8 cellular contexts compared by ENCODE assay signal in genomic region chr2:74958277-74959105, GRCh38. TPM values are rescaled to one million over a fixed set of nuclear protein-coding genes. Genes with fewer than 3 reads are reported as not detected.
DNase-seq lines count a peak whose midpoint lies in the region; ATAC-seq and TF ChIP-seq lines count a peak whose summit lies in the region.

POLE4 (plus strand) TSS chr2:74958643; CDS start chr2:74958680, 37 bp downstream.

- TF ChIP-seq CTCF in GM12865 (IDR thresholded peaks at IDR 0.05; ENCODE audit: insufficient read depth, low read depth, low read length, missing control alignments) (no peak), SU-DHL-6 (IDR thresholded peaks at IDR 0.05; ENCODE audit: insufficient read depth, low read length, poor library complexity, severe bottlenecking) (no peak), ovary (IDR thresholded peaks at IDR 0.05) (peak in 1 of 3 donors; percentile 33)

- POLR2A ChIA-PET in activated naive CD8-positive, alpha-beta T cell treated with anti-CD3 and anti-CD28 coated beads, Interleukin-2, amount 10 ng/mL, durations not matched to agents 7 days and 5 days (lab: Charles Lee), result interaction anchor here (1.3 kb wide), 1 partner anchor 13 kb away, joined by 5 read pairs; no protein-coding TSS in a partner anchor

- H2AFZ ChIP-seq in SU-DHL-6 (ENCODE audit: low read depth, low read length, severe bottlenecking), result peak within 1 kb of the TSS; percentile 100

- peak within 1 kb of the TSS; percentile 64 for H3K9ac ChIP-seq in SU-DHL-6 (ENCODE audit: low read length)

- H3K9me2 ChIP-seq in SU-DHL-6 (replicated peaks; ENCODE audit: insufficient read depth, low read length), result no peaks in the 10 kb centered on the region

- H3K4me3 Mint-ChIP-seq in activated naive CD8-positive, alpha-beta T cell treated with anti-CD3 and anti-CD28 coated beads, Interleukin-2, amount 10 ng/mL, durations not matched to agents 7 days and 5 days, result peak within 1 kb of the TSS; percentile 81

- no peaks in the 10 kb centered on the region for H3K79me2 ChIP-seq in SU-DHL-6 (ENCODE audit: insufficient read depth, low read length)

- peak within 1 kb of the TSS; percentile 69 for H3K4me3 ChIP-seq in GM12865 (ENCODE audit: low read depth, low read length)
- H3K4me3 ChIP-seq in SU-DHL-6 (ENCODE audit: insufficient read depth, low read length, poor library complexity, severe bottlenecking), result peak within 1 kb of the TSS; percentile 70
- peak within 1 kb of the TSS; percentile 75 for H3K4me3 ChIP-seq in ovary
- peak within 1 kb of the TSS; percentile 83 for H3K4me3 ChIP-seq in thymus (ENCODE audit: low read length)

- H3K4me1 ChIP-seq in ovary (ENCODE audit: insufficient read depth), result peaks cover 3% of the 10 kb centered on the region
- peaks cover 3% of the 10 kb centered on the region for H3K4me1 ChIP-seq in thymus (ENCODE audit: control insufficient read depth, insufficient read depth, low read length)

- peaks cover 8% of the 10 kb centered on the region; the same call in 1 of the 2 replicates for H3K9me3 ChIP-seq in SU-DHL-6 (ENCODE audit: insufficient read depth, low read length)
- no peaks in the 10 kb centered on the region for H3K9me3 ChIP-seq in ovary
- no peaks in the 10 kb centered on the region for H3K9me3 ChIP-seq in thymus (ENCODE audit: control insufficient read depth)

- peak; percentile 89 for TF ChIP-seq POLR2A in ovary (IDR thresholded peaks at IDR 0.05)

- peaks cover 6% of the 10 kb centered on the region; the same call in 1 of the 2 replicates for H3F3A ChIP-seq in SU-DHL-6 (ENCODE audit: insufficient read depth)

- no peaks in the 10 kb centered on the region for H3K27me3 Mint-ChIP-seq in activated naive CD8-positive, alpha-beta T cell treated with anti-CD3 and anti-CD28 coated beads, Interleukin-2, amount 10 ng/mL, durations not matched to agents 7 days and 5 days

- DNase-seq in GM12865 (ENCODE audit: low read depth) (peak; percentile 96), NCI-H1105 treated with DMSO at 0.1 percent for 48 hours (lab: John Stamatoyannopoulos, UW) (peak; percentile 74), Right ventricle myocardium inferior (ENCODE audit: missing footprints) (peak; percentile 97), ovary (peak; percentile 92 to 96 (median 95))
- peak; percentile 96 for DNase-seq in activated naive CD8-positive, alpha-beta T cell treated with anti-CD3 and anti-CD28 coated beads, Interleukin-2, amount 10 ng/mL, durations not matched to agents 7 days and 5 days

- 0 to 1% (median 0%) methylated on average over 41 to 80 of the region's 80 CpGs for WGBS in ovary, 3 donors
- 3% methylated on average over 80 of the region's 80 CpGs for WGBS in thymus

- no peaks in the 10 kb centered on the region for H4K20me1 ChIP-seq in SU-DHL-6 (ENCODE audit: low read depth, low read length)

- intact Hi-C loops in Right ventricle myocardium inferior (cut with DNase I), result no loop called here
- intact Hi-C loops in ovary (cut with DNase I), result no loop called here

- H3K36me3 ChIP-seq in SU-DHL-6 (ENCODE audit: low read length) (peaks cover 19% of the 10 kb centered on the region), ovary (no peaks in the 10 kb centered on the region), thymus (ENCODE audit: control insufficient read depth, insufficient read depth) (no peaks in the 10 kb centered on the region)

- no peaks in the 10 kb centered on the region for H3K9me3 Mint-ChIP-seq in activated naive CD8-positive, alpha-beta T cell treated with anti-CD3 and anti-CD28 coated beads, Interleukin-2, amount 10 ng/mL, durations not matched to agents 7 days and 5 days

- H3K4me1 Mint-ChIP-seq in activated naive CD8-positive, alpha-beta T cell treated with anti-CD3 and anti-CD28 coated beads, Interleukin-2, amount 10 ng/mL, durations not matched to agents 7 days and 5 days, result peaks cover 25% of the 10 kb centered on the region

- peak within 1 kb of the TSS; percentile 82 for H3K4me2 ChIP-seq in SU-DHL-6 (ENCODE audit: low read depth, low read length, poor library complexity, severe bottlenecking)

- H3K36me3 Mint-ChIP-seq in activated naive CD8-positive, alpha-beta T cell treated with anti-CD3 and anti-CD28 coated beads, Interleukin-2, amount 10 ng/mL, durations not matched to agents 7 days and 5 days, result peaks cover 25% of the 10 kb centered on the region

- no peak for TF ChIP-seq EP300 in ovary (IDR thresholded peaks at IDR 0.05)

- H3K27ac Mint-ChIP-seq in activated naive CD8-positive, alpha-beta T cell treated with anti-CD3 and anti-CD28 coated beads, Interleukin-2, amount 10 ng/mL, durations not matched to agents 7 days and 5 days, result peak within 1 kb of the TSS; percentile 85

- ATAC-seq in HG02678 (IDR thresholded peaks at IDR 0.05; ENCODE audit: unreplicated experiment), result peak; percentile 88
- ATAC-seq in activated naive CD8-positive, alpha-beta T cell treated with anti-CD3 and anti-CD28 coated beads, Interleukin-2, amount 10 ng/mL, durations not matched to agents 7 days and 5 days (ENCODE audit: low read depth), result peak; percentile 91
- ATAC-seq in Right ventricle myocardium inferior, result peak; percentile 99

- H3K27me3 ChIP-seq in SU-DHL-6 (ENCODE audit: low read length) (no peaks in the 10 kb centered on the region), ovary (no peaks in the 10 kb centered on the region), thymus (ENCODE audit: control insufficient read depth, insufficient read depth) (no peaks in the 10 kb centered on the region)

- H3K27ac ChIP-seq in SU-DHL-6 (ENCODE audit: low read depth, low read length) (peak within 1 kb of the TSS; percentile 74), ovary (peak within 1 kb of the TSS; percentile 82 to 97), thymus (ENCODE audit: low read depth) (peak within 1 kb of the TSS; percentile 99)

RNA-seq across cellular contexts. Expression of gene POLE4, which starts in this region (rescaled TPM):
- total RNA-seq in activated naive CD8-positive, alpha-beta T cell treated with anti-CD3 and anti-CD28 coated beads, Interleukin-2, amount 10 ng/mL, durations not matched to agents 7 days and 5 days, result 10 to 100 TPM; 42.5 to 43.8 TPM
- total RNA-seq in Right ventricle myocardium inferior (51.7 TPM), ovary (10 to 100 TPM; 30.3 to 77.1 (median 47.1) TPM)
- polyA plus RNA-seq in ovary (10 to 100 TPM; 47.5 to 68.5 TPM), thymus (61.0 TPM)

Comparison
In these comparisons a context has a peak if more than half of its experiments do, and no peak if none do; other contexts are left out.
1. Peak in every context shown above with its lines: DNase-seq, ATAC-seq, H3K4me3 ChIP-seq and H3K27ac ChIP-seq.